Comparison of ENCODE assay signal across 1 cellular context in the genomic region with DNA sequence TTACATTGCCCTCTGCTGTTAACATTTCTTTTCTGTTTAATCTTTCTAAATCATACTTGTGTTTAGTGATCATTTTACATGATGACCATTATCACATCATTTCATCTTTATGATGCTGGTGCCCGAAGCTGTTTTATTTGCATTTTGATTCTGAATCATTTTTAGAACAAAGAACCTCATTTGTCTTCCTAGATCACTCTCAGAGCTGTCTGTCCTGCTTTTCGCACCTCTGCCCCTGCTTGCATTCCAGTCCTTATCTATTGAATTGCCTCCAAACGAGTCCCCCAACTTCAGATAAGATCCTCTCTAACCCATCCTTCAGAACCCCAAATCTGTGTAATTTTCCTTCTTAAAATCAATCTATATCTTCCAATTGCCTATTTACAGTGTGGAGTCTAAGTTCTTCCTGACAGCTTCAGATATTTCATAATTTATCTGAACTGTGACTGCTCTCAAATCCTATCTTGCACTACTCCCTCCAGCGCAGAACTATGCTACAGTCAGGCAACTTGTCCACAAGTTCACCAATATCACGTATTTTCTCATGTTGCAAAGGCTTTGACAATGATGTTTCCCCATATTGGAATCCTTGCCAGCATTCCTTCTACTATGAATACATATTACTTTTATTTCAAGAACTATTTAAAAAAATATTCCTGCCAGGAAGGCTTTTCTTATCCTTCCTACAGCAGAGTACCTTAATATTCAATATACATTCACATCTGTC.
TF ChIP-seq lines count a peak whose summit lies in the region.

No MANE protein-coding gene starts in this region.

TF ChIP-seq in SK-N-SH, 30 proteins besides CTCF, POLR2A, EP300 and RAD21 (continued from another document):
- TF ChIP-seq, protein P1, sequence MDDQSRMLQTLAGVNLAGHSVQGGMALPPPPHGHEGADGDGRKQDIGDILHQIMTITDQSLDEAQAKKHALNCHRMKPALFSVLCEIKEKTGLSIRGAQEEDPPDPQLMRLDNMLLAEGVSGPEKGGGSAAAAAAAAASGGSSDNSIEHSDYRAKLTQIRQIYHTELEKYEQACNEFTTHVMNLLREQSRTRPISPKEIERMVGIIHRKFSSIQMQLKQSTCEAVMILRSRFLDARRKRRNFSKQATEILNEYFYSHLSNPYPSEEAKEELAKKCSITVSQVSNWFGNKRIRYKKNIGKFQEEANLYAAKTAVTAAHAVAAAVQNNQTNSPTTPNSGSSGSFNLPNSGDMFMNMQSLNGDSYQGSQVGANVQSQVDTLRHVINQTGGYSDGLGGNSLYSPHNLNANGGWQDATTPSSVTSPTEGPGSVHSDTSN (IDR thresholded peaks at IDR 0.05) = no peak
- TF ChIP-seq USF2 (IDR thresholded peaks at IDR 0.05; ENCODE audit: borderline replicate concordance, low read depth, low read length) (no peak), SIN3A (IDR thresholded peaks at IDR 0.05; ENCODE audit: borderline replicate concordance, low read depth, low read length) (no peak), ZBTB33 (IDR thresholded peaks at IDR 0.05; ENCODE audit: borderline replicate concordance, low read depth) (no peak), IRF3 (IDR thresholded peaks at IDR 0.05; ENCODE audit: low read depth, low read length) (no peak), FOXM1 (IDR thresholded peaks at IDR 0.05; ENCODE audit: low read depth) (no peak), FOSL2 (IDR thresholded peaks at IDR 0.05; ENCODE audit: borderline replicate concordance, low read depth) (no peak), SMC3 (IDR thresholded peaks at IDR 0.05; ENCODE audit: low read depth, low read length) (no peak), MEF2A (IDR thresholded peaks at IDR 0.05; ENCODE audit: borderline replicate concordance, low read depth) (no peak), YY1 (IDR thresholded peaks at IDR 0.05; ENCODE audit: low read depth) (no peak), EZH2phosphoT487 (IDR thresholded peaks at IDR 0.05; ENCODE audit: borderline replicate concordance, low read depth) (no peak), GABPA (IDR thresholded peaks at IDR 0.05; ENCODE audit: low read depth) (no peak), TCF12 (IDR thresholded peaks at IDR 0.05) (no peak), RFX5 (IDR thresholded peaks at IDR 0.05; ENCODE audit: low read length) (no peak)
